ENCODE assay signal across 1 cellular context in the genomic region with DNA sequence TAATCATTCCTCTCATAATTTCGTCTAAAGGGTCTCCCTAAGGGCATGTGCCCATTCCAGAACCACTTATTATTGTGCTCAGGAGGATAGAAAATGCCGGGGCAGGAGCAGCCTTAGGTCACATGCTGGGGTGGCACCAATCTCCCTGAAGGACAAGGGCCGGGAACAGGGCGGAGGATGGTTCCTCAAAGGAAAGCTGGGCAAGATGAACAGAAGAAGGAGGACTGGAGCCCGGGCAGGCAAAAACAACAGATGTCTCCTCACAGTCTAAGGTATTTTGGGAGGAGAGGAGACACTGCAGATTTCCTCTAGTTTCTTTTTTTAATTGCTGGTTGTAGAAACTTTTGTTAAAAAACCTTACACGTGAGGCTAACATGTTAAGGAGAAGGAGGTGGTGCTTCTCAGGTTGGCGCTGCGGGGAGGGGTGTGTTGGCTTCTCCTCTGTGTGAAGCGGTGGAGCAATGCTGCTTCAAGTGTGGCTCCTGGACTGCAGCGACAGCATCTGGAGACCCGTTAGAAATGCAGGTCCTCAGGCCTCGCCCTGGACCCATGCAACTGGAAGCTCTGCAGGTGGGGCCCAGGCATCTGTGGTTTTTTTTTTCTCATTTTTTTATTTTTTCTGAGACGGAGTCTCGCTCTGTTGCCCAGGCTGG.
TF ChIP-seq lines count a peak whose summit lies in the region.

No MANE protein-coding gene starts in this region.

TF ChIP-seq in K562, 482 proteins besides CTCF, POLR2A, EP300 and RAD21 (continued from another document):
- TF ChIP-seq, protein P1, sequence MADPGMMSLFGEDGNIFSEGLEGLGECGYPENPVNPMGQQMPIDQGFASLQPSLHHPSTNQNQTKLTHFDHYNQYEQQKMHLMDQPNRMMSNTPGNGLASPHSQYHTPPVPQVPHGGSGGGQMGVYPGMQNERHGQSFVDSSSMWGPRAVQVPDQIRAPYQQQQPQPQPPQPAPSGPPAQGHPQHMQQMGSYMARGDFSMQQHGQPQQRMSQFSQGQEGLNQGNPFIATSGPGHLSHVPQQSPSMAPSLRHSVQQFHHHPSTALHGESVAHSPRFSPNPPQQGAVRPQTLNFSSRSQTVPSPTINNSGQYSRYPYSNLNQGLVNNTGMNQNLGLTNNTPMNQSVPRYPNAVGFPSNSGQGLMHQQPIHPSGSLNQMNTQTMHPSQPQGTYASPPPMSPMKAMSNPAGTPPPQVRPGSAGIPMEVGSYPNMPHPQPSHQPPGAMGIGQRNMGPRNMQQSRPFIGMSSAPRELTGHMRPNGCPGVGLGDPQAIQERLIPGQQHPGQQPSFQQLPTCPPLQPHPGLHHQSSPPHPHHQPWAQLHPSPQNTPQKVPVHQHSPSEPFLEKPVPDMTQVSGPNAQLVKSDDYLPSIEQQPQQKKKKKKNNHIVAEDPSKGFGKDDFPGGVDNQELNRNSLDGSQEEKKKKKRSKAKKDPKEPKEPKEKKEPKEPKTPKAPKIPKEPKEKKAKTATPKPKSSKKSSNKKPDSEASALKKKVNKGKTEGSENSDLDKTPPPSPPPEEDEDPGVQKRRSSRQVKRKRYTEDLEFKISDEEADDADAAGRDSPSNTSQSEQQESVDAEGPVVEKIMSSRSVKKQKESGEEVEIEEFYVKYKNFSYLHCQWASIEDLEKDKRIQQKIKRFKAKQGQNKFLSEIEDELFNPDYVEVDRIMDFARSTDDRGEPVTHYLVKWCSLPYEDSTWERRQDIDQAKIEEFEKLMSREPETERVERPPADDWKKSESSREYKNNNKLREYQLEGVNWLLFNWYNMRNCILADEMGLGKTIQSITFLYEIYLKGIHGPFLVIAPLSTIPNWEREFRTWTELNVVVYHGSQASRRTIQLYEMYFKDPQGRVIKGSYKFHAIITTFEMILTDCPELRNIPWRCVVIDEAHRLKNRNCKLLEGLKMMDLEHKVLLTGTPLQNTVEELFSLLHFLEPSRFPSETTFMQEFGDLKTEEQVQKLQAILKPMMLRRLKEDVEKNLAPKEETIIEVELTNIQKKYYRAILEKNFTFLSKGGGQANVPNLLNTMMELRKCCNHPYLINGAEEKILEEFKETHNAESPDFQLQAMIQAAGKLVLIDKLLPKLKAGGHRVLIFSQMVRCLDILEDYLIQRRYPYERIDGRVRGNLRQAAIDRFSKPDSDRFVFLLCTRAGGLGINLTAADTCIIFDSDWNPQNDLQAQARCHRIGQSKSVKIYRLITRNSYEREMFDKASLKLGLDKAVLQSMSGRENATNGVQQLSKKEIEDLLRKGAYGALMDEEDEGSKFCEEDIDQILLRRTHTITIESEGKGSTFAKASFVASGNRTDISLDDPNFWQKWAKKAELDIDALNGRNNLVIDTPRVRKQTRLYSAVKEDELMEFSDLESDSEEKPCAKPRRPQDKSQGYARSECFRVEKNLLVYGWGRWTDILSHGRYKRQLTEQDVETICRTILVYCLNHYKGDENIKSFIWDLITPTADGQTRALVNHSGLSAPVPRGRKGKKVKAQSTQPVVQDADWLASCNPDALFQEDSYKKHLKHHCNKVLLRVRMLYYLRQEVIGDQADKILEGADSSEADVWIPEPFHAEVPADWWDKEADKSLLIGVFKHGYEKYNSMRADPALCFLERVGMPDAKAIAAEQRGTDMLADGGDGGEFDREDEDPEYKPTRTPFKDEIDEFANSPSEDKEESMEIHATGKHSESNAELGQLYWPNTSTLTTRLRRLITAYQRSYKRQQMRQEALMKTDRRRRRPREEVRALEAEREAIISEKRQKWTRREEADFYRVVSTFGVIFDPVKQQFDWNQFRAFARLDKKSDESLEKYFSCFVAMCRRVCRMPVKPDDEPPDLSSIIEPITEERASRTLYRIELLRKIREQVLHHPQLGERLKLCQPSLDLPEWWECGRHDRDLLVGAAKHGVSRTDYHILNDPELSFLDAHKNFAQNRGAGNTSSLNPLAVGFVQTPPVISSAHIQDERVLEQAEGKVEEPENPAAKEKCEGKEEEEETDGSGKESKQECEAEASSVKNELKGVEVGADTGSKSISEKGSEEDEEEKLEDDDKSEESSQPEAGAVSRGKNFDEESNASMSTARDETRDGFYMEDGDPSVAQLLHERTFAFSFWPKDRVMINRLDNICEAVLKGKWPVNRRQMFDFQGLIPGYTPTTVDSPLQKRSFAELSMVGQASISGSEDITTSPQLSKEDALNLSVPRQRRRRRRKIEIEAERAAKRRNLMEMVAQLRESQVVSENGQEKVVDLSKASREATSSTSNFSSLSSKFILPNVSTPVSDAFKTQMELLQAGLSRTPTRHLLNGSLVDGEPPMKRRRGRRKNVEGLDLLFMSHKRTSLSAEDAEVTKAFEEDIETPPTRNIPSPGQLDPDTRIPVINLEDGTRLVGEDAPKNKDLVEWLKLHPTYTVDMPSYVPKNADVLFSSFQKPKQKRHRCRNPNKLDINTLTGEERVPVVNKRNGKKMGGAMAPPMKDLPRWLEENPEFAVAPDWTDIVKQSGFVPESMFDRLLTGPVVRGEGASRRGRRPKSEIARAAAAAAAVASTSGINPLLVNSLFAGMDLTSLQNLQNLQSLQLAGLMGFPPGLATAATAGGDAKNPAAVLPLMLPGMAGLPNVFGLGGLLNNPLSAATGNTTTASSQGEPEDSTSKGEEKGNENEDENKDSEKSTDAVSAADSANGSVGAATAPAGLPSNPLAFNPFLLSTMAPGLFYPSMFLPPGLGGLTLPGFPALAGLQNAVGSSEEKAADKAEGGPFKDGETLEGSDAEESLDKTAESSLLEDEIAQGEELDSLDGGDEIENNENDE (IDR thresholded peaks at IDR 0.05; ENCODE audit: low read depth, low read length): no peak
- no peak for TF ChIP-seq ZNF717 (CRISPR knock-in tag; IDR thresholded peaks at IDR 0.05)
- no peak for TF ChIP-seq MIER1 (IDR thresholded peaks at IDR 0.05; ENCODE audit: low read depth)
- no peak for TF ChIP-seq SOX6 (IDR thresholded peaks at IDR 0.05)
- no peak for TF ChIP-seq CEBPG (CRISPR knock-in tag; IDR thresholded peaks at IDR 0.05)
- no peak for TF ChIP-seq CEBPG (tag; conservative IDR thresholded peaks at IDR 0.05 in 1 of 2, IDR thresholded peaks at IDR 0.05 in 1 of 2)
- TF ChIP-seq LARP7 (IDR thresholded peaks at IDR 0.05): no peak
- no peak for TF ChIP-seq HOXB6 (CRISPR knock-in tag; IDR thresholded peaks at IDR 0.05; ENCODE audit: borderline replicate concordance)
- TF ChIP-seq SP2 (IDR thresholded peaks at IDR 0.05; ENCODE audit: extremely low read depth, low read depth, low read length, poor library complexity, severe bottlenecking): no peak
- TF ChIP-seq, protein P2, sequence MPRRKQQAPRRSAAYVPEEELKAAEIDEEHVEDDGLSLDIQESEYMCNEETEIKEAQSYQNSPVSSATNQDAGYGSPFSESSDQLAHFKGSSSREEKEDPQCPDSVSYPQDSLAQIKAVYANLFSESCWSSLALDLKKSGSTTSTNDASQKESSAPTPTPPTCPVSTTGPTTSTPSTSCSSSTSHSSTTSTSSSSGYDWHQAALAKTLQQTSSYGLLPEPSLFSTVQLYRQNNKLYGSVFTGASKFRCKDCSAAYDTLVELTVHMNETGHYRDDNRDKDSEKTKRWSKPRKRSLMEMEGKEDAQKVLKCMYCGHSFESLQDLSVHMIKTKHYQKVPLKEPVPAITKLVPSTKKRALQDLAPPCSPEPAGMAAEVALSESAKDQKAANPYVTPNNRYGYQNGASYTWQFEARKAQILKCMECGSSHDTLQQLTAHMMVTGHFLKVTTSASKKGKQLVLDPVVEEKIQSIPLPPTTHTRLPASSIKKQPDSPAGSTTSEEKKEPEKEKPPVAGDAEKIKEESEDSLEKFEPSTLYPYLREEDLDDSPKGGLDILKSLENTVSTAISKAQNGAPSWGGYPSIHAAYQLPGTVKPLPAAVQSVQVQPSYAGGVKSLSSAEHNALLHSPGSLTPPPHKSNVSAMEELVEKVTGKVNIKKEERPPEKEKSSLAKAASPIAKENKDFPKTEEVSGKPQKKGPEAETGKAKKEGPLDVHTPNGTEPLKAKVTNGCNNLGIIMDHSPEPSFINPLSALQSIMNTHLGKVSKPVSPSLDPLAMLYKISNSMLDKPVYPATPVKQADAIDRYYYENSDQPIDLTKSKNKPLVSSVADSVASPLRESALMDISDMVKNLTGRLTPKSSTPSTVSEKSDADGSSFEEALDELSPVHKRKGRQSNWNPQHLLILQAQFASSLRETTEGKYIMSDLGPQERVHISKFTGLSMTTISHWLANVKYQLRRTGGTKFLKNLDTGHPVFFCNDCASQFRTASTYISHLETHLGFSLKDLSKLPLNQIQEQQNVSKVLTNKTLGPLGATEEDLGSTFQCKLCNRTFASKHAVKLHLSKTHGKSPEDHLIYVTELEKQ (CRISPR knock-in tag; IDR thresholded peaks at IDR 0.05): no peak
- TF ChIP-seq ETS2 (tag; IDR thresholded peaks at IDR 0.05; ENCODE audit: borderline replicate concordance, poor library complexity, severe bottlenecking): no peak
- TF ChIP-seq, protein P3, sequence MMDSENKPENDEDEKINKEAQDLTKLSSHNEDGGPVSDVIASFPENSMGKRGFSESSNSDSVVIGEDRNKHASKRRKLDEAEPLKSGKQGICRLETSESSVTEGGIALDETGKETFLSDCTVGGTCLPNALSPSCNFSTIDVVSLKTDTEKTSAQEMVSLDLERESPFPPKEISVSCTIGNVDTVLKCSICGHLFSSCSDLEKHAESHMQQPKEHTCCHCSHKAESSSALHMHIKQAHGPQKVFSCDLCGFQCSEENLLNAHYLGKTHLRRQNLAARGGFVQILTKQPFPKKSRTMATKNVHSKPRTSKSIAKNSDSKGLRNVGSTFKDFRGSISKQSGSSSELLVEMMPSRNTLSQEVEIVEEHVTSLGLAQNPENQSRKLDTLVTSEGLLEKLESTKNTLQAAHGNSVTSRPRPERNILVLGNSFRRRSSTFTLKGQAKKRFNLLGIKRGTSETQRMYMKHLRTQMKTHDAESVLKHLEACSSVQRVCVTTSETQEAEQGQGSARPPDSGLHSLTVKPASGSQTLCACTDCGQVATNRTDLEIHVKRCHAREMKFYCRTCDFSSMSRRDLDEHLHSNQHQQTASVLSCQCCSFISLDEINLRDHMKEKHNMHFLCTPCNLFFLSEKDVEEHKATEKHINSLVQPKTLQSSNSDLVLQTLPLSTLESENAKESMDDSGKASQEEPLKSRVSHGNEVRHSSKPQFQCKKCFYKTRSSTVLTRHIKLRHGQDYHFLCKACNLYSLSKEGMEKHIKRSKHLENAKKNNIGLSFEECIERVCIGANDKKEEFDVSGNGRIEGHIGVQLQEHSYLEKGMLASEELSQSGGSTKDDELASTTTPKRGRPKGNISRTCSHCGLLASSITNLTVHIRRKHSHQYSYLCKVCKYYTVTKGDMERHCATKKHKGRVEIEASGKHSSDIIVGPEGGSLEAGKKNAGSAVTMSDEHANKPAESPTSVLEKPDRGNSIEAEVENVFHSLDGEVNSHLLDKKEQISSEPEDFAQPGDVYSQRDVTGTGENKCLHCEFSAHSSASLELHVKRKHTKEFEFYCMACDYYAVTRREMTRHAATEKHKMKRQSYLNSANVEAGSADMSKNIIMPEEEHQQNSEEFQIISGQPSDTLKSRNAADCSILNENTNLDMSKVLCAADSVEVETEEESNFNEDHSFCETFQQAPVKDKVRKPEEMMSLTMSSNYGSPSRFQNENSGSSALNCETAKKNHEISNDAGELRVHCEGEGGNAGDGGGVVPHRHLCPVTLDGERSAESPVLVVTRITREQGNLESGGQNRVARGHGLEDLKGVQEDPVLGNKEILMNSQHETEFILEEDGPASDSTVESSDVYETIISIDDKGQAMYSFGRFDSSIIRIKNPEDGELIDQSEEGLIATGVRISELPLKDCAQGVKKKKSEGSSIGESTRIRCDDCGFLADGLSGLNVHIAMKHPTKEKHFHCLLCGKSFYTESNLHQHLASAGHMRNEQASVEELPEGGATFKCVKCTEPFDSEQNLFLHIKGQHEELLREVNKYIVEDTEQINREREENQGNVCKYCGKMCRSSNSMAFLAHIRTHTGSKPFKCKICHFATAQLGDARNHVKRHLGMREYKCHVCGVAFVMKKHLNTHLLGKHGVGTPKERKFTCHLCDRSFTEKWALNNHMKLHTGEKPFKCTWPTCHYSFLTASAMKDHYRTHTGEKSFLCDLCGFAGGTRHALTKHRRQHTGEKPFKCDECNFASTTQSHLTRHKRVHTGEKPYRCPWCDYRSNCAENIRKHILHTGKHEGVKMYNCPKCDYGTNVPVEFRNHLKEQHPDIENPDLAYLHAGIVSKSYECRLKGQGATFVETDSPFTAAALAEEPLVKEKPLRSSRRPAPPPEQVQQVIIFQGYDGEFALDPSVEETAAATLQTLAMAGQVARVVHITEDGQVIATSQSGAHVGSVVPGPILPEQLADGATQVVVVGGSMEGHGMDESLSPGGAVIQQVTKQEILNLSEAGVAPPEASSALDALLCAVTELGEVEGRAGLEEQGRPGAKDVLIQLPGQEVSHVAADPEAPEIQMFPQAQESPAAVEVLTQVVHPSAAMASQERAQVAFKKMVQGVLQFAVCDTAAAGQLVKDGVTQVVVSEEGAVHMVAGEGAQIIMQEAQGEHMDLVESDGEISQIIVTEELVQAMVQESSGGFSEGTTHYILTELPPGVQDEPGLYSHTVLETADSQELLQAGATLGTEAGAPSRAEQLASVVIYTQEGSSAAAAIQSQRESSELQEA (IDR thresholded peaks at IDR 0.05; ENCODE audit: low read depth): no peak
- no peak for TF ChIP-seq CEBPB (tag; IDR thresholded peaks at IDR 0.05)
- TF ChIP-seq NR2F6 (CRISPR knock-in tag; IDR thresholded peaks at IDR 0.05): no peak
